ENCODE assay signal across 1 cellular context in genomic region chr6:28580484-28580883, GRCh38.
A peak's percentile ranks its signal among the peaks of the same experiment; 100 is the strongest.
TF ChIP-seq lines count a peak whose summit lies in the region.

No MANE protein-coding gene starts in this region.

TF ChIP-seq in K562, 482 proteins besides CTCF, POLR2A, EP300 and RAD21 (continued from another document):
- TF ChIP-seq SNAPC5 (CRISPR knock-in tag; IDR thresholded peaks at IDR 0.05): no peak
- 0 out of 2 replicates have a peak, but pooled peaks have one; percentile 1 for TF ChIP-seq ATF7 (IDR thresholded peaks at IDR 0.05)
- TF ChIP-seq KLF10 (CRISPR knock-in tag; IDR thresholded peaks at IDR 0.05): no peak
- TF ChIP-seq CHD2 (IDR thresholded peaks at IDR 0.05; ENCODE audit: low read depth, low read length): no peak
- TF ChIP-seq STAT6 (CRISPR knock-in tag; IDR thresholded peaks at IDR 0.05): no peak
- no peak for TF ChIP-seq ZBTB33 (CRISPR knock-in tag; IDR thresholded peaks at IDR 0.05)
- no peak for TF ChIP-seq BDP1 (IDR thresholded peaks at IDR 0.05; ENCODE audit: insufficient read depth, insufficient read length)
- TF ChIP-seq TEAD1 (CRISPR knock-in tag; IDR thresholded peaks at IDR 0.05): no peak
- no peak for TF ChIP-seq ZSCAN32 (CRISPR knock-in tag; IDR thresholded peaks at IDR 0.05)
- peak; percentile 76; the same call in 1 of the 2 replicates for TF ChIP-seq ARID3A (IDR thresholded peaks at IDR 0.05; ENCODE audit: borderline replicate concordance, low read depth, low read length)
- no peak for TF ChIP-seq EWSR1 (IDR thresholded peaks at IDR 0.05; ENCODE audit: borderline replicate concordance, low read depth, partially characterized antibody)
- TF ChIP-seq CGGBP1 (CRISPR knock-in tag; IDR thresholded peaks at IDR 0.05): no peak
TF ChIP-seq in K562: peak in this region for 4.
